ENCODE assay signal across 1 cellular context in the genomic region with DNA sequence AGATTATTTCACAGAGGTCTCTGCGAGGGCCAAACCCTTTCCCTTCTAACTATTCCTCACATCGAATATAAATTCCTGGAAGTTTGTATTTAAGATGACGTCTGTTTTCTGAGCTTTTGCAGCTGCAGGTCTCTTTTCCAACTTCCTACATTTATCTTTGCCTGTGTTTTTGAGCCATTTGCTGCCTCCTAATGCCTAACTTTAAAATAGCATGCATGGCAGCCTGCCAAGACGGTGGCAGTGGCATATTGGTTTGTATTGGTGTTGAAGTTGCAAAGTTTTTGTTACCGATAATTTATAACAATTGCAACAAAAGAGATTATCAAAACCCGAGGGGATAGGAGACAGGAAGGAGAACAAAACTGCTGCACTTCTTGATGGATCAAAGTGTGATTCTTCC.
TF ChIP-seq lines count a peak whose summit lies in the region.

No MANE protein-coding gene starts in this region.

TF ChIP-seq in HEK293, 187 proteins besides CTCF, POLR2A, EP300 and RAD21 (continued from another document):
- no peak for TF ChIP-seq ZNF433 (tag by site-specific recombination; IDR thresholded peaks at IDR 0.05; ENCODE audit: low read depth)
- TF ChIP-seq, protein P1, sequence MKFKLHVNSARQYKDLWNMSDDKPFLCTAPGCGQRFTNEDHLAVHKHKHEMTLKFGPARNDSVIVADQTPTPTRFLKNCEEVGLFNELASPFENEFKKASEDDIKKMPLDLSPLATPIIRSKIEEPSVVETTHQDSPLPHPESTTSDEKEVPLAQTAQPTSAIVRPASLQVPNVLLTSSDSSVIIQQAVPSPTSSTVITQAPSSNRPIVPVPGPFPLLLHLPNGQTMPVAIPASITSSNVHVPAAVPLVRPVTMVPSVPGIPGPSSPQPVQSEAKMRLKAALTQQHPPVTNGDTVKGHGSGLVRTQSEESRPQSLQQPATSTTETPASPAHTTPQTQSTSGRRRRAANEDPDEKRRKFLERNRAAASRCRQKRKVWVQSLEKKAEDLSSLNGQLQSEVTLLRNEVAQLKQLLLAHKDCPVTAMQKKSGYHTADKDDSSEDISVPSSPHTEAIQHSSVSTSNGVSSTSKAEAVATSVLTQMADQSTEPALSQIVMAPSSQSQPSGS (tag by site-specific recombination; IDR thresholded peaks at IDR 0.05; ENCODE audit: low read depth): 0 out of 2 replicates have a peak, but pooled peaks have one; percentile 28
- TF ChIP-seq ZNF792 (tag by site-specific recombination; IDR thresholded peaks at IDR 0.05): no peak
- TF ChIP-seq, protein P2, sequence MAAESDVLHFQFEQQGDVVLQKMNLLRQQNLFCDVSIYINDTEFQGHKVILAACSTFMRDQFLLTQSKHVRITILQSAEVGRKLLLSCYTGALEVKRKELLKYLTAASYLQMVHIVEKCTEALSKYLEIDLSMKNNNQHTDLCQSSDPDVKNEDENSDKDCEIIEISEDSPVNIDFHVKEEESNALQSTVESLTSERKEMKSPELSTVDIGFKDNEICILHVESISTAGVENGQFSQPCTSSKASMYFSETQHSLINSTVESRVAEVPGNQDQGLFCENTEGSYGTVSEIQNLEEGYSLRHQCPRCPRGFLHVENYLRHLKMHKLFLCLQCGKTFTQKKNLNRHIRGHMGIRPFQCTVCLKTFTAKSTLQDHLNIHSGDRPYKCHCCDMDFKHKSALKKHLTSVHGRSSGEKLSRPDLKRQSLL (tag by site-specific recombination; IDR thresholded peaks at IDR 0.05): no peak
- no peak for TF ChIP-seq ZNF777 (tag by site-specific recombination; IDR thresholded peaks at IDR 0.05; ENCODE audit: borderline replicate concordance)
- TF ChIP-seq ZSCAN30 (tag by site-specific recombination; IDR thresholded peaks at IDR 0.05): 0 out of 2 replicates have a peak, but pooled peaks have one; percentile 46
- TF ChIP-seq, protein P3, sequence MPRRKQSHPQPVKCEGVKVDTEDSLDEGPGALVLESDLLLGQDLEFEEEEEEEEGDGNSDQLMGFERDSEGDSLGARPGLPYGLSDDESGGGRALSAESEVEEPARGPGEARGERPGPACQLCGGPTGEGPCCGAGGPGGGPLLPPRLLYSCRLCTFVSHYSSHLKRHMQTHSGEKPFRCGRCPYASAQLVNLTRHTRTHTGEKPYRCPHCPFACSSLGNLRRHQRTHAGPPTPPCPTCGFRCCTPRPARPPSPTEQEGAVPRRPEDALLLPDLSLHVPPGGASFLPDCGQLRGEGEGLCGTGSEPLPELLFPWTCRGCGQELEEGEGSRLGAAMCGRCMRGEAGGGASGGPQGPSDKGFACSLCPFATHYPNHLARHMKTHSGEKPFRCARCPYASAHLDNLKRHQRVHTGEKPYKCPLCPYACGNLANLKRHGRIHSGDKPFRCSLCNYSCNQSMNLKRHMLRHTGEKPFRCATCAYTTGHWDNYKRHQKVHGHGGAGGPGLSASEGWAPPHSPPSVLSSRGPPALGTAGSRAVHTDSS (tag by site-specific recombination; IDR thresholded peaks at IDR 0.05): no peak
- TF ChIP-seq, protein P4, sequence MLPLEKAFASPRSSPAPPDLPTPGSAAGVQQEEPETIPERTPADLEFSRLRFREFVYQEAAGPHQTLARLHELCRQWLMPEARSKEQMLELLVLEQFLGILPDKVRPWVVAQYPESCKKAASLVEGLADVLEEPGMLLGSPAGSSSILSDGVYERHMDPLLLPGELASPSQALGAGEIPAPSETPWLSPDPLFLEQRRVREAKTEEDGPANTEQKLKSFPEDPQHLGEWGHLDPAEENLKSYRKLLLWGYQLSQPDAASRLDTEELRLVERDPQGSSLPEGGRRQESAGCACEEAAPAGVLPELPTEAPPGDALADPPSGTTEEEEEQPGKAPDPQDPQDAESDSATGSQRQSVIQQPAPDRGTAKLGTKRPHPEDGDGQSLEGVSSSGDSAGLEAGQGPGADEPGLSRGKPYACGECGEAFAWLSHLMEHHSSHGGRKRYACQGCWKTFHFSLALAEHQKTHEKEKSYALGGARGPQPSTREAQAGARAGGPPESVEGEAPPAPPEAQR (tag by site-specific recombination; IDR thresholded peaks at IDR 0.05): no peak
- no peak for TF ChIP-seq RBAK (tag by site-specific recombination; IDR thresholded peaks at IDR 0.05)
- TF ChIP-seq, protein P5, sequence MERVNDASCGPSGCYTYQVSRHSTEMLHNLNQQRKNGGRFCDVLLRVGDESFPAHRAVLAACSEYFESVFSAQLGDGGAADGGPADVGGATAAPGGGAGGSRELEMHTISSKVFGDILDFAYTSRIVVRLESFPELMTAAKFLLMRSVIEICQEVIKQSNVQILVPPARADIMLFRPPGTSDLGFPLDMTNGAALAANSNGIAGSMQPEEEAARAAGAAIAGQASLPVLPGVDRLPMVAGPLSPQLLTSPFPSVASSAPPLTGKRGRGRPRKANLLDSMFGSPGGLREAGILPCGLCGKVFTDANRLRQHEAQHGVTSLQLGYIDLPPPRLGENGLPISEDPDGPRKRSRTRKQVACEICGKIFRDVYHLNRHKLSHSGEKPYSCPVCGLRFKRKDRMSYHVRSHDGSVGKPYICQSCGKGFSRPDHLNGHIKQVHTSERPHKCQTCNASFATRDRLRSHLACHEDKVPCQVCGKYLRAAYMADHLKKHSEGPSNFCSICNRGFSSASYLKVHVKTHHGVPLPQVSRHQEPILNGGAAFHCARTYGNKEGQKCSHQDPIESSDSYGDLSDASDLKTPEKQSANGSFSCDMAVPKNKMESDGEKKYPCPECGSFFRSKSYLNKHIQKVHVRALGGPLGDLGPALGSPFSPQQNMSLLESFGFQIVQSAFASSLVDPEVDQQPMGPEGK (tag by site-specific recombination; IDR thresholded peaks at IDR 0.05): no peak
- no peak for TF ChIP-seq EGR2 (tag by site-specific recombination; IDR thresholded peaks at IDR 0.05; ENCODE audit: low read depth)
- peak; percentile 64 for TF ChIP-seq ZNF654 (tag by site-specific recombination; IDR thresholded peaks at IDR 0.05; ENCODE audit: low read depth)
- no peak for TF ChIP-seq GLI2 (tag by site-specific recombination; IDR thresholded peaks at IDR 0.05; ENCODE audit: borderline replicate concordance, low read depth)
- TF ChIP-seq GLIS2 (tag by site-specific recombination; IDR thresholded peaks at IDR 0.05): no peak
- no peak for TF ChIP-seq MEIS1 (CRISPR knock-in tag; IDR thresholded peaks at IDR 0.05; ENCODE audit: borderline replicate concordance)
- TF ChIP-seq ZNF335 (tag by site-specific recombination; conservative IDR thresholded peaks at IDR 0.05): no peak
- TF ChIP-seq ZBTB8A (tag by site-specific recombination; IDR thresholded peaks at IDR 0.05): no peak
- TF ChIP-seq ZSCAN16 (tag by site-specific recombination; IDR thresholded peaks at IDR 0.05): no peak
- peak; percentile 40; the same call in 1 of the 2 replicates for TF ChIP-seq ZNF830 (tag by site-specific recombination; IDR thresholded peaks at IDR 0.05; ENCODE audit: low read depth)
- TF ChIP-seq ZNF292 (tag by site-specific recombination; IDR thresholded peaks at IDR 0.05; ENCODE audit: borderline replicate concordance, low read depth): no peak
- no peak for TF ChIP-seq TRIM28 (IDR thresholded peaks at IDR 0.05; ENCODE audit: borderline replicate concordance, low read length)
- no peak for TF ChIP-seq ZNF48 (tag by site-specific recombination; IDR thresholded peaks at IDR 0.05)
TF ChIP-seq in HEK293: peak in this region for 7.
